Comparison of ENCODE assay signal across 11 cellular contexts in the genomic region with DNA sequence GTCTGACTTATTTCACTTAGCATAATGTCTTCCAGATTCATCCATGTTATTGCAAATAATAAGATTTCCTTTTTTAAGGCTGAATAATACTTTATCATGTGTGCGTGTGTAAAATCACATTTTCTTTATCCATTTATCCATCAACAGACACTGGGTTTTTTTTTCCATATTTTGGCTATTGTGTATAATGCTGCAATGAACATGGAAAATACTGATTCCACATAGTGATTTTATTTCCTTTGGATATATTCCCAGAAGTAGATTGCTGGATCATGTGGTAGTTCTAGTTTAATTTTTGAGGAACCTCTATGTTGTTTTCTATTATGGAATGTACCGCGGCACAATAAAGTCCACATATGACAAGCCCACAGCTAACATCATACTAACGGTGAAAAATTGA.
"Had no signal": no experiment of that assay in that cellular context is flagged by ENCODE, and none has a peak within 500 bp of the region (broad histone marks: within the 10 kb centered on the region; RNA-seq: fewer than 3 reads in every experiment).

No MANE protein-coding gene starts in this region.

- ATAC-seq: GM23338, HCT116 had no signal

- H3K27ac ChIP-seq: GM23248 had no signal

- H3K9me3 ChIP-seq: HAP-1 had no signal

- H3K4me1 ChIP-seq: HAP-1 had no signal

- DNase-seq: GM23248, GOT3, H7, H9, HCEC 1CT, HFFc6 had no signal

- H3K36me3 ChIP-seq: HAP-1 had no signal

- FAIRE-seq: H1, H54 had no signal

- H3K4me3 ChIP-seq: GM23248, GM23338, HAP-1 had no signal
